9 cellular contexts compared by ENCODE assay signal in genomic region chr16:88706965-88707871, GRCh38. TPM values are rescaled to one million over a fixed set of nuclear protein-coding genes. Genes with fewer than 3 reads are reported as not detected.
A peak's percentile ranks its signal among the peaks of the same experiment; 100 is the strongest.
DNase-seq lines count a peak whose midpoint lies in the region; FAIRE-seq and TF ChIP-seq lines count a peak whose summit lies in the region.
"Had no signal": no experiment of that assay in that cellular context is flagged by ENCODE, and none has a peak within 500 bp of the region (broad histone marks: within the 10 kb centered on the region; RNA-seq: fewer than 3 reads in every experiment).

No MANE protein-coding gene starts in this region.

- H3K36me3 ChIP-seq in BE2C: peaks cover 5% of the 10 kb centered on the region; the same call in 1 of the 2 replicates
- H3K36me3 ChIP-seq in KMS-11 (ENCODE audit: insufficient read depth): no peaks in the 10 kb centered on the region
- no peaks in the 10 kb centered on the region for H3K36me3 ChIP-seq in muscle layer of duodenum (ENCODE audit: control insufficient read depth in 1 of 2, insufficient read depth in 2 of 2, low read length in 2 of 2)
- H3K36me3 ChIP-seq: adrenal gland had no signal

- H3K27ac ChIP-seq in KMS-11 (peak overlapping the region; percentile 42; the same call in 1 of the 2 replicates), muscle layer of duodenum (ENCODE audit: low read length) (peak overlapping the region; percentile 45)

- H3K9ac ChIP-seq in KMS-11: peak overlapping the region; percentile 57; the same call in 1 of the 2 replicates

- FAIRE-seq in HTR-8/SVneo (lab: Jason Lieb, UNC): no peak

- DNase-seq in BE2C: no peak
- no peak for DNase-seq in cardiac fibroblast (ENCODE audit: low read depth in 2 of 2)
- no peak for DNase-seq in NCI-H2029 treated with DMSO at 0.1 percent for 48 hours (lab: John Stamatoyannopoulos, UW)
- DNase-seq in HTR-8/SVneo (ENCODE audit: insufficient read length, low spot score): no peak
- no peak for DNase-seq in NCI-H774 (lab: John Stamatoyannopoulos, UW)
- no peak for DNase-seq in amniotic stem cell (lab: John Stamatoyannopoulos, UW)

- H3K4me3 ChIP-seq in BE2C (ENCODE audit: low read depth, low read length) (peak overlapping the region; percentile 82), KMS-11 (IDR thresholded peaks at IDR 0.05; ENCODE audit: insufficient read depth, low read depth, low read length) (peak overlapping the region; percentile 61), cardiac fibroblast (replicated peaks in 1 of 2; ENCODE audit: low read depth in 2 of 2, low read length in 2 of 2) (peak overlapping the region; percentile 97 to 99), muscle layer of duodenum (ENCODE audit: low read depth in 1 of 2, low read length in 2 of 2) (peak overlapping the region; percentile 78 to 98)

- H4K20me1 ChIP-seq in KMS-11 (ENCODE audit: insufficient read depth): no peaks in the 10 kb centered on the region

- H3K4me1 ChIP-seq in BE2C (no peaks in the 10 kb centered on the region), KMS-11 (ENCODE audit: low read depth, poor library complexity, severe bottlenecking) (peaks cover 31% of the 10 kb centered on the region), muscle layer of duodenum (ENCODE audit: control insufficient read depth in 1 of 2, insufficient read depth in 2 of 2, low read length in 2 of 2) (peaks cover 12 to 30% of the 10 kb centered on the region in 2 donors)

- peak overlapping the region; percentile 70 for H3K4me2 ChIP-seq in KMS-11

- no peaks in the 10 kb centered on the region for H3K27me3 ChIP-seq in BE2C
- H3K27me3 ChIP-seq in KMS-11 (ENCODE audit: insufficient read depth, low read depth): no peaks in the 10 kb centered on the region
- H3K27me3 ChIP-seq in muscle layer of duodenum (ENCODE audit: low read depth, low read length): no peaks in the 10 kb centered on the region
- H3K27me3 ChIP-seq: adrenal gland had no signal

- H3K79me2 ChIP-seq in KMS-11 (ENCODE audit: insufficient read depth, low read depth): peaks cover 42% of the 10 kb centered on the region; the same call in 1 of the 2 replicates

- TF ChIP-seq CTCF in BE2C (IDR thresholded peaks at IDR 0.05; ENCODE audit: low read depth, low read length) (no peak), KMS-11 (conservative IDR thresholded peaks at IDR 0.05; ENCODE audit: low read depth, low read length) (no peak), cardiac fibroblast (IDR thresholded peaks at IDR 0.05; ENCODE audit: low read depth, low read length) (no peak)

- H3K9me3 ChIP-seq in BE2C: no peaks in the 10 kb centered on the region
- no peaks in the 10 kb centered on the region for H3K9me3 ChIP-seq in muscle layer of duodenum (ENCODE audit: control insufficient read depth in 1 of 2, low read length in 2 of 2)
- H3K9me3 ChIP-seq: adrenal gland had no signal

- H2AFZ ChIP-seq in KMS-11 (ENCODE audit: low read depth): no peak overlapping the region

RNA-seq across cellular contexts. Expression of gene CTU2, which starts 0.9 kb away (rescaled TPM):
- polyA plus RNA-seq in BE2C (2012; ENCODE audit: insufficient read depth, insufficient read length, low read depth): 159 TPM

RNA-seq across cellular contexts. Expression of gene RNF166, which starts 1.0 kb away (rescaled TPM):
- polyA plus RNA-seq in BE2C (2012; ENCODE audit: insufficient read depth, insufficient read length, low read depth): 54.7 TPM

RNA-seq across cellular contexts. Expression of gene SNAI3, which starts 20.9 kb away (rescaled TPM):
- polyA plus RNA-seq in BE2C (2012; ENCODE audit: insufficient read depth, insufficient read length, low read depth): 2.9 TPM

RNA-seq across cellular contexts. Expression of gene MVD, which starts 44.3 kb away (rescaled TPM):
- polyA plus RNA-seq in BE2C (2012; ENCODE audit: insufficient read depth, insufficient read length, low read depth): 80.6 TPM

RNA-seq across cellular contexts. Expression of gene CYBA, which starts 56.4 kb away (rescaled TPM):
- 154 TPM for polyA plus RNA-seq in BE2C (2012; ENCODE audit: insufficient read depth, insufficient read length, low read depth)
